Comparison of ENCODE assay signal across 1 cellular context in genomic region chr4:169619958-169620845, GRCh38.
A peak's percentile ranks its signal among the peaks of the same experiment; 100 is the strongest.
TF ChIP-seq lines count a peak whose summit lies in the region.

TSS of gene CLCN3 (plus strand) at chr4:169620578. CDS start at chr4:169635929, 15,351 bp downstream.

TF ChIP-seq in liver, 16 proteins besides CTCF, POLR2A, EP300 and RAD21 (continued from another document):
- TF ChIP-seq REST (IDR thresholded peaks at IDR 0.05) (peak; percentile 93), JUND (IDR thresholded peaks at IDR 0.05) (peak in 1 of 2 donors; percentile 43), SP1 (IDR thresholded peaks at IDR 0.05) (peak; percentile 89), MAX (IDR thresholded peaks at IDR 0.05) (peak; percentile 57), EGR1 (IDR thresholded peaks at IDR 0.05; ENCODE audit: low read depth in 2 of 2) (peak; percentile 43 to 87)
TF ChIP-seq in liver: peak in this region for 13.
